ENCODE assay signal across 1 cellular context in the genomic region with DNA sequence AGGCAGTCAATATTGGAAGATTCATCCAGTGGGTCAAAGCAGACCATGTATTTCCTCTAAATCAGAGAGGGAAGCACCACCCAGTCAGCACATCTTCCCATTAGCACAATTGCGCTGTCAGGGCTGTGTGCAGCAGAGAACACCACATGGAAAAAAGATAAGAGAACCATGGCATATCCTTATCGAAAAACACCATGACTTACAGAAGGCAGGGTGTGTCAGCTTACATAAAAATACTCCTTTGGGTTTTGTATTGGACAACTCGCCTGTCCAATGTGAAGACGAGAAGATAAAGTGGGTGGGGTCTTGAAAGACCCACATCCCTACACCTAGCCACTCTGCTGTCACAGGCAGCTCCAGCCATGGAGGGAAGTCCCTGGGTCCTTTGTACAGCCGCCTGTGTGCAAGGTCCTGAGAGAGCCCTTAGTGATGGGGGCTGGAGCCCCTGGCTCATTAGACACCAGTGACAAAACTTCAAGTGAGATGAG.
TF ChIP-seq lines count a peak whose summit lies in the region.

No MANE protein-coding gene starts in this region.

TF ChIP-seq in K562, 482 proteins besides CTCF, POLR2A, EP300 and RAD21 (continued from another document and continues in another):
- TF ChIP-seq ARID1B (IDR thresholded peaks at IDR 0.05) (peak; percentile 95), RNF2 (IDR thresholded peaks at IDR 0.05) (peak; percentile 59; the same call in 1 of the 2 replicates), MTA2 (IDR thresholded peaks at IDR 0.05; ENCODE audit: low read depth) (peak; percentile 82), MECOM (CRISPR knock-in tag; IDR thresholded peaks at IDR 0.05) (peak; percentile 76; the same call in 1 of the 2 replicates), CBX2 (IDR thresholded peaks at IDR 0.05; ENCODE audit: insufficient read depth, low read length, poor library complexity, severe bottlenecking) (no peak), ZNF232 (CRISPR knock-in tag; IDR thresholded peaks at IDR 0.05) (no peak), ZBTB7A (IDR thresholded peaks at IDR 0.05; ENCODE audit: borderline replicate concordance, control insufficient read depth, low read depth, low read length) (peak; percentile 93), RFX7 (CRISPR knock-in tag; IDR thresholded peaks at IDR 0.05) (no peak), NFIC (IDR thresholded peaks at IDR 0.05) (peak; percentile 84), L3MBTL2 (IDR thresholded peaks at IDR 0.05) (peak; percentile 77), HDGF (IDR thresholded peaks at IDR 0.05) (no peak), LARP7 (IDR thresholded peaks at IDR 0.05) (no peak), TAL1 (IDR thresholded peaks at IDR 0.05) (peak; percentile 94), GATA2 (CRISPR knock-in tag; IDR thresholded peaks at IDR 0.05) (peak; percentile 91), MNT (conservative IDR thresholded peaks at IDR 0.05) (peak; percentile 60 to 86), RHOXF2B (CRISPR knock-in tag; conservative IDR thresholded peaks at IDR 0.05) (no peak), ARID3A (IDR thresholded peaks at IDR 0.05; ENCODE audit: borderline replicate concordance, low read depth, low read length) (peak; percentile 68; the same call in 1 of the 2 replicates), ZKSCAN1 (IDR thresholded peaks at IDR 0.05; ENCODE audit: low read depth, low read length) (peak; percentile 58; the same call in 1 of the 2 replicates), NR4A1 (CRISPR knock-in tag; IDR thresholded peaks at IDR 0.05) (no peak), NR4A1 (tag; IDR thresholded peaks at IDR 0.05) (peak; percentile 32; the same call in 1 of the 2 replicates), PRDM10 (IDR thresholded peaks at IDR 0.05; ENCODE audit: partially characterized antibody) (peak; percentile 10), GTF2E2 (tag; IDR thresholded peaks at IDR 0.05) (no peak), THAP12 (CRISPR knock-in tag; IDR thresholded peaks at IDR 0.05) (0 out of 2 replicates have a peak, but pooled peaks have one; percentile 47), ATF1 (CRISPR knock-in tag; IDR thresholded peaks at IDR 0.05) (no peak), ATF1 (tag; IDR thresholded peaks at IDR 0.05) (peak; percentile 56), NR2C1 (IDR thresholded peaks at IDR 0.05) (no peak), NR2C1 (tag; IDR thresholded peaks at IDR 0.05) (0 out of 2 replicates have a peak, but pooled peaks have one; percentile 40), ESRRA (IDR thresholded peaks at IDR 0.05; ENCODE audit: borderline replicate concordance, low read depth) (peak; percentile 26; the same call in 1 of the 2 replicates), SP1 (CRISPR knock-in tag; IDR thresholded peaks at IDR 0.05) (peak; percentile 59; the same call in 1 of the 2 replicates), KLF16 (IDR thresholded peaks at IDR 0.05) (peak; percentile 91), SMARCE1 (IDR thresholded peaks at IDR 0.05) (peak; percentile 88), ZNF134 (CRISPR knock-in tag; conservative IDR thresholded peaks at IDR 0.05) (no peak)
- TF ChIP-seq, protein P1, sequence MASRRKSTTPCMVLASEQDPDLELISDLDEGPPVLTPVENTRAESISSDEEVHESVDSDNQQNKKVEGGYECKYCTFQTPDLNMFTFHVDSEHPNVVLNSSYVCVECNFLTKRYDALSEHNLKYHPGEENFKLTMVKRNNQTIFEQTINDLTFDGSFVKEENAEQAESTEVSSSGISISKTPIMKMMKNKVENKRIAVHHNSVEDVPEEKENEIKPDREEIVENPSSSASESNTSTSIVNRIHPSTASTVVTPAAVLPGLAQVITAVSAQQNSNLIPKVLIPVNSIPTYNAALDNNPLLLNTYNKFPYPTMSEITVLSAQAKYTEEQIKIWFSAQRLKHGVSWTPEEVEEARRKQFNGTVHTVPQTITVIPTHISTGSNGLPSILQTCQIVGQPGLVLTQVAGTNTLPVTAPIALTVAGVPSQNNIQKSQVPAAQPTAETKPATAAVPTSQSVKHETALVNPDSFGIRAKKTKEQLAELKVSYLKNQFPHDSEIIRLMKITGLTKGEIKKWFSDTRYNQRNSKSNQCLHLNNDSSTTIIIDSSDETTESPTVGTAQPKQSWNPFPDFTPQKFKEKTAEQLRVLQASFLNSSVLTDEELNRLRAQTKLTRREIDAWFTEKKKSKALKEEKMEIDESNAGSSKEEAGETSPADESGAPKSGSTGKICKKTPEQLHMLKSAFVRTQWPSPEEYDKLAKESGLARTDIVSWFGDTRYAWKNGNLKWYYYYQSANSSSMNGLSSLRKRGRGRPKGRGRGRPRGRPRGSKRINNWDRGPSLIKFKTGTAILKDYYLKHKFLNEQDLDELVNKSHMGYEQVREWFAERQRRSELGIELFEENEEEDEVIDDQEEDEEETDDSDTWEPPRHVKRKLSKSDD (conservative IDR thresholded peaks at IDR 0.05; ENCODE audit: low read length), result no peak
- TF ChIP-seq, protein P2, sequence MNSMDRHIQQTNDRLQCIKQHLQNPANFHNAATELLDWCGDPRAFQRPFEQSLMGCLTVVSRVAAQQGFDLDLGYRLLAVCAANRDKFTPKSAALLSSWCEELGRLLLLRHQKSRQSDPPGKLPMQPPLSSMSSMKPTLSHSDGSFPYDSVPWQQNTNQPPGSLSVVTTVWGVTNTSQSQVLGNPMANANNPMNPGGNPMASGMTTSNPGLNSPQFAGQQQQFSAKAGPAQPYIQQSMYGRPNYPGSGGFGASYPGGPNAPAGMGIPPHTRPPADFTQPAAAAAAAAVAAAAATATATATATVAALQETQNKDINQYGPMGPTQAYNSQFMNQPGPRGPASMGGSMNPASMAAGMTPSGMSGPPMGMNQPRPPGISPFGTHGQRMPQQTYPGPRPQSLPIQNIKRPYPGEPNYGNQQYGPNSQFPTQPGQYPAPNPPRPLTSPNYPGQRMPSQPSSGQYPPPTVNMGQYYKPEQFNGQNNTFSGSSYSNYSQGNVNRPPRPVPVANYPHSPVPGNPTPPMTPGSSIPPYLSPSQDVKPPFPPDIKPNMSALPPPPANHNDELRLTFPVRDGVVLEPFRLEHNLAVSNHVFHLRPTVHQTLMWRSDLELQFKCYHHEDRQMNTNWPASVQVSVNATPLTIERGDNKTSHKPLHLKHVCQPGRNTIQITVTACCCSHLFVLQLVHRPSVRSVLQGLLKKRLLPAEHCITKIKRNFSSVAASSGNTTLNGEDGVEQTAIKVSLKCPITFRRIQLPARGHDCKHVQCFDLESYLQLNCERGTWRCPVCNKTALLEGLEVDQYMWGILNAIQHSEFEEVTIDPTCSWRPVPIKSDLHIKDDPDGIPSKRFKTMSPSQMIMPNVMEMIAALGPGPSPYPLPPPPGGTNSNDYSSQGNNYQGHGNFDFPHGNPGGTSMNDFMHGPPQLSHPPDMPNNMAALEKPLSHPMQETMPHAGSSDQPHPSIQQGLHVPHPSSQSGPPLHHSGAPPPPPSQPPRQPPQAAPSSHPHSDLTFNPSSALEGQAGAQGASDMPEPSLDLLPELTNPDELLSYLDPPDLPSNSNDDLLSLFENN (IDR thresholded peaks at IDR 0.05; ENCODE audit: low read depth in 2 of 2, low read length in 2 of 2), result peak in 1 of 2 experiments; percentile 81; a peak in 2 of 4 replicates
- TF ChIP-seq, protein P3, sequence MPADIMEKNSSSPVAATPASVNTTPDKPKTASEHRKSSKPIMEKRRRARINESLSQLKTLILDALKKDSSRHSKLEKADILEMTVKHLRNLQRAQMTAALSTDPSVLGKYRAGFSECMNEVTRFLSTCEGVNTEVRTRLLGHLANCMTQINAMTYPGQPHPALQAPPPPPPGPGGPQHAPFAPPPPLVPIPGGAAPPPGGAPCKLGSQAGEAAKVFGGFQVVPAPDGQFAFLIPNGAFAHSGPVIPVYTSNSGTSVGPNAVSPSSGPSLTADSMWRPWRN (IDR thresholded peaks at IDR 0.05; ENCODE audit: low read depth), result peak; percentile 39; the same call in 1 of the 2 replicates
